13 cellular contexts compared by ENCODE assay signal in genomic region chr12:67540920-67541624, GRCh38.
DNase-seq lines count a peak whose midpoint lies in the region; ATAC-seq and TF ChIP-seq lines count a peak whose summit lies in the region.
"Had no signal": no experiment of that assay in that cellular context is flagged by ENCODE, and none has a peak within 500 bp of the region (broad histone marks: within the 10 kb centered on the region; RNA-seq: fewer than 3 reads in every experiment).

No MANE protein-coding gene starts in this region.

- peaks cover 24 to 49% (median 40%) of the 10 kb centered on the region in 4 donors for H3K4me1 Mint-ChIP-seq in CD4-positive, alpha-beta memory T cell

- POLR2A ChIA-PET in CD4-positive, alpha-beta memory T cell (lab: Charles Lee; ENCODE audit: partially characterized antibody): interaction anchor here (1.0 to 2.1 kb wide), 5 partner anchors 14 to 90 kb away, joined by 3 to 12 read pairs (median 4); no protein-coding TSS in a partner anchor

- DNase-seq in CD4-positive, alpha-beta memory T cell: no peak
- peak; percentile 16 for DNase-seq in amniotic epithelial cell (ENCODE audit: low read depth)
- no peak for DNase-seq in NCI-H146 treated with DMSO at 0.1 percent for 48 hours (lab: John Stamatoyannopoulos, UW; ENCODE audit: unreplicated experiment)
- DNase-seq in erythroblast (lab: John Stamatoyannopoulos, UW): no peak
- DNase-seq in HAP-1 (ENCODE audit: low spot score in 2 of 2): no peak
- DNase-seq: C1 segment of cervical spinal cord, H9, NCI-H1694 treated with DMSO at 0.1 percent for 48 hours had no signal

- H3K4me3 Mint-ChIP-seq in CD4-positive, alpha-beta memory T cell: peak overlapping the region in 4 of 8 donors; percentile 20 to 61 (median 50)
- H3K4me3 Mint-ChIP-seq: H9 had no signal

- H3K4me3 ChIP-seq in CD4-positive, alpha-beta memory T cell (ENCODE audit: low read length in 2 of 2): no peak overlapping the region
- no peak overlapping the region for H3K4me3 ChIP-seq in HAP-1
- H3K4me3 ChIP-seq: coronary artery had no signal

- H3K9me3 Mint-ChIP-seq in CD4-positive, alpha-beta memory T cell: peaks cover 0 to 3% (median 0%) of the 10 kb centered on the region in 8 donors
- H3K9me3 Mint-ChIP-seq: H9 had no signal

- ATAC-seq in GM19023 (IDR thresholded peaks at IDR 0.05; ENCODE audit: unreplicated experiment): peak; percentile 52
- peak; percentile 85 for ATAC-seq in HG03066 (IDR thresholded peaks at IDR 0.05; ENCODE audit: low read depth, unreplicated experiment)
- no peak for ATAC-seq in activated CD4-positive, CD25-positive, alpha-beta regulatory T cell treated with anti-CD3 and anti-CD28 coated beads, Interleukin-2, amount 50 U/mL, for 24 hours
- ATAC-seq: left lobe of liver had no signal

- in situ Hi-C loops in HAP-1 (cut with MboI; ENCODE audit: low sequenced_read_pairs): no loop called here

- no peaks in the 10 kb centered on the region for H3K27me3 Mint-ChIP-seq in CD4-positive, alpha-beta memory T cell

- no peaks in the 10 kb centered on the region for H3K9me3 ChIP-seq in CD4-positive, alpha-beta memory T cell (ENCODE audit: control insufficient read depth in 1 of 2, low read length in 2 of 2)
- H3K9me3 ChIP-seq in HAP-1: no peaks in the 10 kb centered on the region

- H3K4me1 ChIP-seq in CD4-positive, alpha-beta memory T cell (ENCODE audit: insufficient read depth, low read length): peaks cover 15% of the 10 kb centered on the region
- H3K4me1 ChIP-seq in HAP-1: no peaks in the 10 kb centered on the region

- no peaks in the 10 kb centered on the region for H3K36me3 Mint-ChIP-seq in CD4-positive, alpha-beta memory T cell

- CTCF ChIA-PET in CD4-positive, alpha-beta memory T cell (lab: Charles Lee; ENCODE audit: partially characterized antibody): interaction anchor here (1.1 to 1.8 kb wide), 4 partner anchors 25 to 90 kb away, joined by 3 to 5 read pairs (median 3); no protein-coding TSS in a partner anchor

- H3K27ac ChIP-seq in CD4-positive, alpha-beta memory T cell (ENCODE audit: low read depth, low read length): no peak overlapping the region
- H3K27ac ChIP-seq: coronary artery had no signal

- no peaks in the 10 kb centered on the region for H3K27me3 ChIP-seq in CD4-positive, alpha-beta memory T cell (ENCODE audit: insufficient read depth, low read length)
- H3K27me3 ChIP-seq in HAP-1 (ENCODE audit: low read depth): no peaks in the 10 kb centered on the region

- peak overlapping the region in 5 of 7 donors; percentile 5 to 53 (median 26) for H3K27ac Mint-ChIP-seq in CD4-positive, alpha-beta memory T cell
- H3K27ac Mint-ChIP-seq: H9 had no signal

- TF ChIP-seq POLR2A in erythroblast (IDR thresholded peaks at IDR 0.05; ENCODE audit: low read length): no peak

- H3K36me3 ChIP-seq in CD4-positive, alpha-beta memory T cell (ENCODE audit: insufficient read depth, low read length): no peaks in the 10 kb centered on the region
- no peaks in the 10 kb centered on the region for H3K36me3 ChIP-seq in HAP-1 (replicated peaks)

- intact Hi-C loops in CD4-positive, alpha-beta memory T cell (cut with micrococcal nuclease): no loop called here

Comparison
In these comparisons a context has a peak if more than half of its experiments do, and no peak if none do; other contexts are left out.
1. ATAC-seq: peak in GM19023 (single experiment) and HG03066 (single experiment); none in activated CD4-positive, CD25-positive, alpha-beta regulatory T cell treated with anti-CD3 and anti-CD28 coated beads, Interleukin-2, amount 50 U/mL, for 24 hours (0 of 2).